In the genomic region with DNA sequence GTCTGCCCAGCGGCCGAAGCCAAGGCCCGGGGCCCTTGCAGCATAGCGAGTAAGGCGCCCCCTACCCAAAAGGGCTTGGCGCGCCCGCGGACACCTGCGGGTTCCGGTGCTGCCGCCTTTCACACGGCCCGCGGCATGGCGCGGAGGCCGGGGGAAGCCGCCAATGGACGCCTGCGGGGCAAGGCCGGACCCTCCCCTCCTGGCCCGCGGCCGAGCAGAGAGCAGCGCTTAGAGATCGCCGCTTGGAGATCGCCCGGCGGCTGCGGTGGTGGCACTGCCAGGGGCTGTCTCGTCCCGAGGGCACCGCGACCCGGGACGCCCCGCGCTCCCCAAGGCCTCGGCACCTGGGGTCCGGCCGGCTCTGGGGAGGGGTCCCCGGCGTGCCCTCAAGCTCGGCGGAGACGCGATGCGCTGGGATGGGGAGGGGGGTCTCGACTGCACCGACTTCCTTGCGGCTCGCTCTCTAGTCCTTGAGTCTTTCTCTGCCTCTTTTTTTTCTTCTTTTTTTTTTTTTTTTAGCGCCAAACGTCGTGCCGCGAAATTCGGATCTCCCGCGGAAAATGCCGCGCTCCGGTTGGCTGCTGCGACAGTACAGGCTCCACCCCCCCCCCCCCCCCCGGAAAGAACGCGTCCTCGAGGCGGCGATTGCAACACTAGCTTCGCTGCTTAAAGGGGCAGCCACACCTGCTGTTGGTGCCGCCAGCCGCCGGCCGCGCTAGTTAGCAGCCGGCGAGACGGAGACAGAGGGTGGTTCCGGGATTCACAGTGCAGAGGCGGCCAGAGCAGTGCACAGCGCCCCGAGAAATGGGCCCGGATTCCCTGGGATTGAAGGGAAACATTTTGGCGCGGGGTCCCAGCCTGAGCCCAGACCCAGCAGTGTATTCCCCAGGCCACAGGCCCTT, we compare ENCODE assay signal across 8 cellular contexts. TPM values are rescaled to one million over a fixed set of nuclear protein-coding genes. Genes with fewer than 3 reads are reported as not detected.
DNase-seq lines count a peak whose midpoint lies in the region; ATAC-seq and TF ChIP-seq lines count a peak whose summit lies in the region.

Gene E2F2, minus strand, starts transcription at position 484 of the 902 bp plus-strand sequence. Its CDS starts 440 bp downstream, at position 44.

- H3K27me3 ChIP-seq in DOHH2 (ENCODE audit: control insufficient read depth, low read length) (no peaks in the 10 kb centered on the region), H9 (ENCODE audit: insufficient read depth, low read length) (peaks cover 4% of the 10 kb centered on the region; the same call in 1 of the 2 replicates), right atrium auricular region (no peaks in the 10 kb centered on the region), rectal smooth muscle tissue (ENCODE audit: control insufficient read depth, insufficient read depth, low read length) (peaks cover 2% of the 10 kb centered on the region), vagina (no peaks in the 10 kb centered on the region)

- peak within 1 kb of the TSS; percentile 81 for H3K18ac ChIP-seq in H9 (ENCODE audit: insufficient read length, low read depth, low read length)

- H3K79me1 ChIP-seq in H9 (ENCODE audit: insufficient read depth, low read depth, low read length, poor library complexity, severe bottlenecking): no peaks in the 10 kb centered on the region

- peak; percentile 46 for TF ChIP-seq CTCF in DOHH2 (IDR thresholded peaks at IDR 0.05; ENCODE audit: low read depth, low read length, poor library complexity, severe bottlenecking)
- TF ChIP-seq CTCF in H9 (conservative IDR thresholded peaks at IDR 0.05): peak; percentile 45; the same call in 2 of the 3 replicates
- peak in 1 of 2 donors; percentile 23 for TF ChIP-seq CTCF in right atrium auricular region (IDR thresholded peaks at IDR 0.05)
- TF ChIP-seq CTCF in vagina (IDR thresholded peaks at IDR 0.05): no peak

- no CpG with 5 or more reads among the region's 88 CpGs for WGBS in H9 (ENCODE audit: extremely low coverage, insufficient read length, low lambda C conversion rate)

- H3K4me3 ChIP-seq in DOHH2 (ENCODE audit: low read length) (peak within 1 kb of the TSS; percentile 84), right atrium auricular region (peak within 1 kb of the TSS; percentile 38 to 62), rectal smooth muscle tissue (ENCODE audit: low read length) (peak within 1 kb of the TSS; percentile 72), vagina (peak within 1 kb of the TSS; percentile 43 to 52)

- H3K4me3 Mint-ChIP-seq in H9 (peak within 1 kb of the TSS; percentile 79 to 84), T-helper 17 cell (peak within 1 kb of the TSS; percentile 95)

- H3K4ac ChIP-seq in H9 (ENCODE audit: low read depth, low read length): no peak within 1 kb of the TSS

- no peak within 1 kb of the TSS for H3K23ac ChIP-seq in H9 (ENCODE audit: insufficient read length, low read depth, low read length)

- H3F3A ChIP-seq in DOHH2 (ENCODE audit: control insufficient read depth, insufficient read depth): peaks cover 53% of the 10 kb centered on the region

- no peaks in the 10 kb centered on the region for H4K20me1 ChIP-seq in DOHH2 (ENCODE audit: control insufficient read depth, insufficient read depth, low read depth, low read length)
- peaks cover 3% of the 10 kb centered on the region for H4K20me1 ChIP-seq in H9 (ENCODE audit: control insufficient read depth, insufficient read depth, insufficient read length)

- no peak within 1 kb of the TSS for H3K56ac ChIP-seq in H9 (ENCODE audit: insufficient read length, low read depth, low read length)

- peak within 1 kb of the TSS; percentile 99 for H3K27ac ChIP-seq in DOHH2 (ENCODE audit: low read depth, low read length)
- H3K27ac ChIP-seq in H9 (ENCODE audit: insufficient read length, low read depth, low read length): no peak within 1 kb of the TSS
- H3K27ac ChIP-seq in right atrium auricular region: peak within 1 kb of the TSS in 1 of 2 donors; percentile 19
- H3K27ac ChIP-seq in rectal smooth muscle tissue (ENCODE audit: low read depth, low read length): peak within 1 kb of the TSS; percentile 32
- peak within 1 kb of the TSS; percentile 56 for H3K27ac ChIP-seq in vagina

- H2BK5ac ChIP-seq in H9 (ENCODE audit: insufficient read length, low read length): no peak within 1 kb of the TSS

- DNase-seq in H9 (peak; percentile 92), NCI-H146 (lab: John Stamatoyannopoulos, UW) (peak; percentile 87), T-helper 17 cell (peak; percentile 68 to 78 (median 72)), amniotic stem cell (lab: John Stamatoyannopoulos, UW) (peak; percentile 64), right atrium auricular region (ENCODE audit: low spot score) (peak; percentile 86), vagina (ENCODE audit: extremely low spot score in 2 of 2) (no peak)

- no peaks in the 10 kb centered on the region; a peak in 1 of 7 replicates for H3K36me3 Mint-ChIP-seq in H9 (ENCODE audit: insufficient read depth in 1 of 3, low read depth in 3 of 3)
- no peaks in the 10 kb centered on the region for H3K36me3 Mint-ChIP-seq in T-helper 17 cell (ENCODE audit: low read depth)

- peak within 1 kb of the TSS; percentile 92 for H3K14ac ChIP-seq in H9 (ENCODE audit: insufficient read depth, low read length)

- H3K79me2 ChIP-seq in DOHH2 (ENCODE audit: control insufficient read depth, low read length) (peaks cover 62% of the 10 kb centered on the region), H9 (ENCODE audit: insufficient read depth, low read length) (no peaks in the 10 kb centered on the region)

- no peak within 1 kb of the TSS for H4K91ac ChIP-seq in H9 (ENCODE audit: insufficient read length, low read depth, low read length)

- ATAC-seq in T-helper 17 cell: peak; percentile 78

- TF ChIP-seq POLR2A in vagina (IDR thresholded peaks at IDR 0.05): no peak

- H3K9me3 ChIP-seq in DOHH2 (ENCODE audit: control insufficient read depth, insufficient read depth, low read length) (no peaks in the 10 kb centered on the region), H9 (ENCODE audit: control insufficient read depth, low read depth, low read length) (no peaks in the 10 kb centered on the region), T-helper 17 cell (ENCODE audit: control insufficient read depth, low read length, poor library complexity, severe bottlenecking) (no peaks in the 10 kb centered on the region), right atrium auricular region (no peaks in the 10 kb centered on the region), vagina (no peaks in the 10 kb centered on the region)

- H3T11ph ChIP-seq in H9 (ENCODE audit: low read length): no peak within 1 kb of the TSS

- no peak within 1 kb of the TSS for H2AK5ac ChIP-seq in H9 (ENCODE audit: insufficient read length, low read length)

- H3K9me3 Mint-ChIP-seq in H9: no peaks in the 10 kb centered on the region

- peak within 1 kb of the TSS; percentile 39 for H3K9ac ChIP-seq in H9 (ENCODE audit: extremely low read depth, insufficient read length, low read length)
- peak within 1 kb of the TSS; percentile 47 for H3K9ac ChIP-seq in rectal smooth muscle tissue (ENCODE audit: low read length)

- no peak within 1 kb of the TSS for H2BK12ac ChIP-seq in H9 (ENCODE audit: insufficient read length, low read depth, low read length)

- H2AFZ ChIP-seq in H9 (ENCODE audit: low read length): peak within 1 kb of the TSS; percentile 65

- peak within 1 kb of the TSS; percentile 95 for H3K4me2 ChIP-seq in DOHH2 (ENCODE audit: low read length)
- peak within 1 kb of the TSS; percentile 36 for H3K4me2 ChIP-seq in H9 (ENCODE audit: insufficient read depth, insufficient read length, low read length)

- peaks cover 74% of the 10 kb centered on the region for H3K4me1 ChIP-seq in DOHH2 (ENCODE audit: control insufficient read depth, low read length)
- H3K4me1 ChIP-seq in H9 (ENCODE audit: insufficient read depth, low read length): 0 out of 2 replicates have a peak, but pooled peaks cover 2% of the 10 kb centered on the region
- peaks cover 0 to 36% of the 10 kb centered on the region in 2 donors for H3K4me1 ChIP-seq in right atrium auricular region
- H3K4me1 ChIP-seq in rectal smooth muscle tissue (ENCODE audit: control insufficient read depth, insufficient read depth, low read length): peaks cover 6% of the 10 kb centered on the region
- H3K4me1 ChIP-seq in vagina: peaks cover 60% of the 10 kb centered on the region

- H2BK15ac ChIP-seq in H9 (ENCODE audit: low read depth, low read length): no peak within 1 kb of the TSS; the same call in 1 of the 2 replicates

- H4K8ac ChIP-seq in H9 (replicated peaks; ENCODE audit: insufficient read length, low read depth, low read length): no peak within 1 kb of the TSS

- H2BK120ac ChIP-seq in H9 (ENCODE audit: low read depth, low read length, poor library complexity, severe bottlenecking): no peak within 1 kb of the TSS

- H3K4me1 Mint-ChIP-seq in H9 (peaks cover 16 to 30% of the 10 kb centered on the region in 2 experiments), T-helper 17 cell (peaks cover 68% of the 10 kb centered on the region)

- no peak within 1 kb of the TSS for H4K5ac ChIP-seq in H9 (ENCODE audit: insufficient read length, low read depth, low read length)

- no peaks in the 10 kb centered on the region for H3K9me2 ChIP-seq in DOHH2 (replicated peaks; ENCODE audit: control insufficient read depth, low read length)

- H3K27ac Mint-ChIP-seq in H9: 0 out of 7 replicates have a peak within 1 kb of the TSS, but pooled peaks of 1 of the 3 experiments have one; percentile 79
- peak within 1 kb of the TSS; percentile 96 for H3K27ac Mint-ChIP-seq in T-helper 17 cell

- H3K23me2 ChIP-seq in H9 (ENCODE audit: insufficient read length, low read depth, low read length, poor library complexity, severe bottlenecking): peaks cover 3% of the 10 kb centered on the region

- H3K36me3 ChIP-seq in DOHH2 (ENCODE audit: control insufficient read depth, low read length) (peaks cover 50% of the 10 kb centered on the region), right atrium auricular region (no peaks in the 10 kb centered on the region), rectal smooth muscle tissue (ENCODE audit: control insufficient read depth, insufficient read depth, low read length) (no peaks in the 10 kb centered on the region), vagina (no peaks in the 10 kb centered on the region)

- intact Hi-C loops in vagina (cut with DNase I): no loop called here

- H3K27me3 Mint-ChIP-seq in H9 (ENCODE audit: low read depth): peaks cover 53% of the 10 kb centered on the region
- H3K27me3 Mint-ChIP-seq in T-helper 17 cell: no peaks in the 10 kb centered on the region

- no peak within 1 kb of the TSS for H2BK20ac ChIP-seq in H9 (ENCODE audit: low read depth, low read length, poor library complexity, severe bottlenecking)

RNA-seq across cellular contexts. Expression of gene E2F2, which starts in this region (rescaled TPM):
- total RNA-seq in H9 (2021): 5.1 TPM in 2 replicates
- 1 to 10 TPM; 5.4 TPM for total RNA-seq in T-helper 17 cell
- total RNA-seq in right atrium auricular region: under 1 TPM; 0.20 to 0.33 TPM
- total RNA-seq in vagina: 2.9 TPM

Comparison
In these comparisons a context has a peak if more than half of its experiments do, and no peak if none do; other contexts are left out.
1. Peak in DNase-seq and H3K4me3 ChIP-seq in right atrium auricular region; RNA of the gene not detected or under 1 TPM.
2. CTCF ChIP-seq: peak in DOHH2 (single experiment) and H9 (single experiment); none in vagina (0 of 3).
3. DNase-seq: peak in H9 (single experiment), NCI-H146 (single experiment), T-helper 17 cell (3 of 3) and amniotic stem cell (single experiment); none in vagina (0 of 2).
4. Peak in every context shown above with its lines, with median percentiles within 50 percentile points of each other: H3K4me3 ChIP-seq.